In genomic region chr18:49886891-49887764, GRCh38 we compare ENCODE assay signal across 1 cellular context.
TF ChIP-seq lines count a peak whose summit lies in the region.

No MANE protein-coding gene starts in this region.

TF ChIP-seq in Ishikawa, 13 proteins besides CTCF, POLR2A, EP300 and RAD21 (continued from another document):
- TF ChIP-seq REST (IDR thresholded peaks at IDR 0.05; ENCODE audit: low read depth) (no peak), FOXM1 (IDR thresholded peaks at IDR 0.05; ENCODE audit: borderline replicate concordance, low read depth) (no peak), ZBTB7A (IDR thresholded peaks at IDR 0.05; ENCODE audit: low read depth) (no peak), TCF12 (IDR thresholded peaks at IDR 0.05; ENCODE audit: low read depth) (no peak), TEAD4 (IDR thresholded peaks at IDR 0.05) (no peak), YY1 (IDR thresholded peaks at IDR 0.05; ENCODE audit: low read depth) (no peak), TAF1 (IDR thresholded peaks at IDR 0.05; ENCODE audit: low read depth) (no peak), EGR1 (IDR thresholded peaks at IDR 0.05) (no peak), CEBPB (IDR thresholded peaks at IDR 0.05) (no peak)
- TF ChIP-seq, protein P1, sequence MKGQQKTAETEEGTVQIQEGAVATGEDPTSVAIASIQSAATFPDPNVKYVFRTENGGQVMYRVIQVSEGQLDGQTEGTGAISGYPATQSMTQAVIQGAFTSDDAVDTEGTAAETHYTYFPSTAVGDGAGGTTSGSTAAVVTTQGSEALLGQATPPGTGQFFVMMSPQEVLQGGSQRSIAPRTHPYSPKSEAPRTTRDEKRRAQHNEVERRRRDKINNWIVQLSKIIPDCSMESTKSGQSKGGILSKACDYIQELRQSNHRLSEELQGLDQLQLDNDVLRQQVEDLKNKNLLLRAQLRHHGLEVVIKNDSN (IDR thresholded peaks at IDR 0.05), result no peak
